Comparison of ENCODE assay signal across 7 cellular contexts in the genomic region with DNA sequence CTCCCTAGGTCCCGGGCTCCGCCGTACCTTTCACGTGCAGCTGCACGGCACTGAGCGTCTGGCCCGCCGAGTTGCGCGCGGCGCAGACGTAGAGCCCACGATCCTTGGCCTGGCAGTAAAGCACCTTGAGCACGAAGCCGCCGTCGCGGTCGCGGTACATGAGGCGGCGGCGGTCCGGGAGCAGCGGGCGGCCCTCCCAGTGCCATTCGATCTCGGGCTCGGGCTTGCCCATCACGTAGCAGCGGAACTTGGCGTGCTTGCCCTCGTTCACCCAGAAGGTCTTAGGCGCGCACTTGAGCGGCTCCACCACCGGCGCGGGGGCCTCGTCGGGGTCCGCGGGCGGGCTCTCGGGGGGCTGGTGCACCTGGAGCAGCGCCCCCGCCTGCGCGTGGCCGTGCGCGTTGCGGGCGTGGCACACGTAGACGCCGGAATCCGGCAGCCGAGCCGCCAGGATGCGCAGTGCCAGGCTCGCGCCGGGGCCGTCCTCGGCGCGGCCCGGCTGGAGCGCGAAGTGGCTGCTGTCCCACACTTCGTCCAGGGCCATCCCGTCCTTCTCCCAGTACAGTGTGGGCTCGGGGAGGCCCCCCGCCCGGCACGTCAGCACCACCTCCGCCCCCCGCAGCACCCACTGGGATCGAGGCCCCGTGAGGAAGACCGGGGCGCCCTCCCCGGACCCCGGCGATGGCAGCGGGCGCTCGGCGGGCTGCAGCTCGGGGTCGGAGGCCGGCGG. TPM values are rescaled to one million over a fixed set of nuclear protein-coding genes. Genes with fewer than 3 reads are reported as not detected.
DNase-seq lines count a peak whose midpoint lies in the region; ATAC-seq and TF ChIP-seq lines count a peak whose summit lies in the region.

No MANE protein-coding gene starts in this region.

- H3K4me3 ChIP-seq in GM23248 = peak overlapping the region; percentile 79

- H2AFZ ChIP-seq in GM23248 = peak overlapping the region; percentile 80

- peaks cover 5 to 7% (median 7%) of the 10 kb centered on the region in 3 donors for H3K4me1 Mint-ChIP-seq in naive B cell

- H3K9ac ChIP-seq in GM23248 = peak overlapping the region; percentile 82

- peak in 1 of 2 donors; percentile 25 for ATAC-seq in naive B cell (ENCODE audit: low read depth in 2 of 2)
- no peak for ATAC-seq in GM18502 (IDR thresholded peaks at IDR 0.05; ENCODE audit: poor library complexity, unreplicated experiment)

- H3K36me3 Mint-ChIP-seq in naive B cell = no peaks in the 10 kb centered on the region

- H3K4me2 ChIP-seq in GM23248 (ENCODE audit: unreplicated experiment) = peak overlapping the region; percentile 76

- H3K9me3 Mint-ChIP-seq in naive B cell = peaks cover 0 to 2% (median 0%) of the 10 kb centered on the region in 7 donors

- in situ Hi-C loops in GM23248 (cut with MboI) = no loop called here

- no peaks in the 10 kb centered on the region for H3F3A ChIP-seq in GM23248 (ENCODE audit: insufficient read depth)

- no peak overlapping the region for H3K27ac Mint-ChIP-seq in naive B cell

- H3K4me1 ChIP-seq in GM23248 (ENCODE audit: insufficient read depth) = peaks cover 6% of the 10 kb centered on the region; the same call in 1 of the 2 replicates

- no peaks in the 10 kb centered on the region for H3K27me3 ChIP-seq in GM23248 (replicated peaks; ENCODE audit: insufficient read depth)

- no peaks in the 10 kb centered on the region for H3K36me3 ChIP-seq in GM23248 (ENCODE audit: low read depth)

- no peaks in the 10 kb centered on the region for H3K9me3 ChIP-seq in GM23248 (ENCODE audit: low read depth)

- 0 out of 2 replicates have a peak overlapping the region, but pooled peaks have one; percentile 23 for H3K27ac ChIP-seq in GM23248

- peaks cover 15% of the 10 kb centered on the region; the same call in 1 of the 2 replicates for H3K79me2 ChIP-seq in GM23248 (ENCODE audit: insufficient read depth)

- 7 to 11% methylated on average over 66 to 85 of the region's 95 CpGs for WGBS in GM23248 (ENCODE audit: low coverage in 1 of 2, low lambda C conversion rate in 2 of 2, missing lambda C conversion rate in 2 of 2), 2 experiments

- H3K4me3 Mint-ChIP-seq in naive B cell = peak overlapping the region in 6 of 8 donors; percentile 44 to 82 (median 65)

- H4K20me1 ChIP-seq in GM23248 (ENCODE audit: insufficient read depth) = no peaks in the 10 kb centered on the region

- peaks cover 29 to 76% (median 70%) of the 10 kb centered on the region in 3 donors for H3K27me3 Mint-ChIP-seq in naive B cell

- peak; percentile 73 for DNase-seq in GM23248
- peak; percentile 22 for DNase-seq in RKO (ENCODE audit: low spot score)
- DNase-seq in erythroblast (lab: John Stamatoyannopoulos, UW) = peak; percentile 42 to 43
- DNase-seq in naive B cell = no peak
- DNase-seq in GM19238 (ENCODE audit: insufficient read length, low spot score) = no peak
- DNase-seq in activated CD4-positive, alpha-beta T cell treated with anti-CD3 and anti-CD28 coated beads for 4 hours = no peak

- no peak for TF ChIP-seq POLR2A in erythroblast (IDR thresholded peaks at IDR 0.05; ENCODE audit: low read length)

- no peaks in the 10 kb centered on the region for H3K9me2 ChIP-seq in GM23248 (ENCODE audit: insufficient read depth)

RNA-seq across cellular contexts. Expression of gene OBSL1, which starts 1.0 kb away (rescaled TPM):
- total RNA-seq in GM23248 (2014; rRNA removed; shearing (Covaris generic)) = 68.7 and 84.9 TPM in 2 replicates
- polyA plus RNA-seq in GM23248 (2016; fragmentation: Nextera tagmentation; extraction: Ambion mirVana) = 12.8 and 13.8 TPM in 2 replicates
- polyA plus RNA-seq in naive B cell (ENCODE audit: low read depth in 6 of 6) = not detected

RNA-seq across cellular contexts. Expression of gene INHA, which starts 1.8 kb away (rescaled TPM):
- 0.11 TPM in 1 of 2 replicates, not detected in the other for total RNA-seq in GM23248 (2014; rRNA removed; shearing (Covaris generic))
- polyA plus RNA-seq in GM23248 (2016; fragmentation: Nextera tagmentation; extraction: Ambion mirVana) = 0.19 and 0.36 TPM in 2 replicates
- not detected for polyA plus RNA-seq in naive B cell (ENCODE audit: low read depth in 6 of 6)

RNA-seq across cellular contexts. Expression of gene TMEM198, which starts 26.5 kb away (rescaled TPM):
- total RNA-seq in GM23248 (2014; rRNA removed; shearing (Covaris generic)) = 5.8 and 6.2 TPM in 2 replicates
- polyA plus RNA-seq in GM23248 (2016; fragmentation: Nextera tagmentation; extraction: Ambion mirVana) (1.7 and 2.2 TPM in 2 replicates), naive B cell (ENCODE audit: low read depth in 6 of 6) (1 to 10 TPM in 1 of 6 donors, not detected in 5; 1.2 TPM)

RNA-seq across cellular contexts. Expression of gene CHPF, which starts 26.8 kb away (rescaled TPM):
- 526 and 533 TPM in 2 replicates for total RNA-seq in GM23248 (2014; rRNA removed; shearing (Covaris generic))
- polyA plus RNA-seq in GM23248 (2016; fragmentation: Nextera tagmentation; extraction: Ambion mirVana) (174 and 179 TPM in 2 replicates), naive B cell (ENCODE audit: low read depth in 6 of 6) (1 to 10 TPM in 1 of 6 donors, under 1 TPM in 5; 0.17 to 5.0 (median 0.41) TPM)

RNA-seq across cellular contexts. Expression of gene STK11IP, which starts 27.3 kb away (rescaled TPM):
- 10.5 and 13.9 TPM in 2 replicates for total RNA-seq in GM23248 (2014; rRNA removed; shearing (Covaris generic))
- polyA plus RNA-seq in GM23248 (2016; fragmentation: Nextera tagmentation; extraction: Ambion mirVana) (7.3 and 7.9 TPM in 2 replicates), naive B cell (ENCODE audit: low read depth in 6 of 6) (10 to 100 TPM; 11.5 to 16.0 (median 13.5) TPM)

Comparison
In these comparisons a context has a peak if more than half of its experiments do, and no peak if none do; other contexts are left out.
1. DNase-seq: peak in GM23248 (single experiment), RKO (single experiment) and erythroblast (2 of 2); none in naive B cell (single experiment), GM19238 (single experiment) and activated CD4-positive, alpha-beta T cell treated with anti-CD3 and anti-CD28 coated beads for 4 hours (0 of 2).
2. RNA of gene OBSL1, which starts 1.0 kb away (polyA plus RNA-seq): 12.8 to 13.8 TPM in GM23248; not detected in naive B cell; every median in the first group is over 10 times any median in the second.